23 cellular contexts compared by ENCODE assay signal in the genomic region with DNA sequence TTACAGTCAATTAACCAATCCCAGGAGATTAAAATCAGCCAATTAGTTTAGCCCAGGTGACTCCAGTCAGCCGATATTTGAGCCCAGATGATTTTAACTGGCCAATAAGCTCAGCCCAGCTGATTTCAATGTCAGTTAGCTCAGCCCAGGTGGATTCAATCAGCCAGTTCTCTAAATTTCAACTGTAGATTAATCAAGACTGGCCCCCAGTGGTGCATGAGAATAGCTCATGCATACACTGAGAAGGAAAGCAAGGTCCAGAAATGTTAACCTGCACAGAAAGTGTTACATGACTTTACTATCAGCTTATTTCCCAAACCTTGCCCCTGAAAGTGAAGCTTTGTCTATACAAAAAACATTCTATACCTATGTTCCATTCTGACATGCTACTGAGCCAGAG. TPM values are rescaled to one million over a fixed set of nuclear protein-coding genes. Genes with fewer than 3 reads are reported as not detected.
DNase-seq lines count a peak whose midpoint lies in the region; ATAC-seq and TF ChIP-seq lines count a peak whose summit lies in the region.
"Had no signal": no experiment of that assay in that cellular context is flagged by ENCODE, and none has a peak within 500 bp of the region (broad histone marks: within the 10 kb centered on the region; RNA-seq: fewer than 3 reads in every experiment).

No MANE protein-coding gene starts in this region.

- no peak overlapping the region for H3K27ac Mint-ChIP-seq in activated CD4-positive, alpha-beta memory T cell treated with anti-CD3 and anti-CD28 coated beads, Interleukin-2, amount 10 ng/mL, durations not matched to agents 7 days and 5 days
- H3K27ac Mint-ChIP-seq: activated CD8-positive, alpha-beta memory T cell treated with anti-CD3 and anti-CD28 coated beads, Interleukin-2, amount 10 ng/mL, durations not matched to agents 7 days and 5 days; activated naive CD4-positive, alpha-beta T cell treated with anti-CD3 and anti-CD28 coated beads, Interleukin-2, amount 50 U/mL, for 24 hours; nephron had no signal

- H3K4me1 ChIP-seq in mammary epithelial cell (ENCODE audit: insufficient read depth, low read length) (no peaks in the 10 kb centered on the region), OCI-LY1 (ENCODE audit: insufficient read depth, low read length, severe bottlenecking) (no peaks in the 10 kb centered on the region)
- H3K4me1 ChIP-seq: left ventricle myocardium inferior, upper lobe of left lung had no signal

- H3K9me2 ChIP-seq in OCI-LY1 (ENCODE audit: low read depth, low read length) = no peaks in the 10 kb centered on the region

- dilution Hi-C loops in mammary epithelial cell (cut with HindIII; ENCODE audit: low sequenced_read_pairs) = no loop called here

- H3K27me3 Mint-ChIP-seq in activated CD4-positive, alpha-beta memory T cell treated with anti-CD3 and anti-CD28 coated beads, Interleukin-2, amount 10 ng/mL, durations not matched to agents 7 days and 5 days = no peaks in the 10 kb centered on the region
- H3K27me3 Mint-ChIP-seq: activated CD8-positive, alpha-beta memory T cell treated with anti-CD3 and anti-CD28 coated beads, Interleukin-2, amount 10 ng/mL, durations not matched to agents 7 days and 5 days had no signal

- TF ChIP-seq CTCF in mammary epithelial cell (conservative IDR thresholded peaks at IDR 0.05 in 1 of 2, IDR thresholded peaks at IDR 0.05 in 1 of 2; ENCODE audit: extremely low read depth in 1 of 2, insufficient read depth in 1 of 2, low read depth in 1 of 2, low read length in 2 of 2) (peak in 1 of 2 donors; percentile 32), OCI-LY1 (IDR thresholded peaks at IDR 0.05; ENCODE audit: low read length) (peak; percentile 27; the same call in 1 of the 2 replicates), epithelial cell of proximal tubule (conservative IDR thresholded peaks at IDR 0.05; ENCODE audit: low read depth, low read length) (peak; percentile 30)

- H3K4me2 ChIP-seq in mammary epithelial cell (ENCODE audit: insufficient read depth, low read depth, low read length) (no peak overlapping the region), OCI-LY1 (ENCODE audit: low read length) (no peak overlapping the region)

- no peaks in the 10 kb centered on the region for H4K20me1 ChIP-seq in mammary epithelial cell (ENCODE audit: insufficient read depth, low read length)
- no peaks in the 10 kb centered on the region for H4K20me1 ChIP-seq in OCI-LY1 (ENCODE audit: insufficient read depth, low read length)

- H3K27ac ChIP-seq in mammary epithelial cell (ENCODE audit: insufficient read depth, low read depth, low read length) = no peak overlapping the region
- H3K27ac ChIP-seq in OCI-LY1 (ENCODE audit: low read depth, low read length, poor library complexity, severe bottlenecking) = no peak overlapping the region
- H3K27ac ChIP-seq: dorsolateral prefrontal cortex, left ventricle myocardium inferior, upper lobe of left lung had no signal

- no peaks in the 10 kb centered on the region for H3K27me3 ChIP-seq in mammary epithelial cell (ENCODE audit: insufficient read depth, low read length)
- no peaks in the 10 kb centered on the region for H3K27me3 ChIP-seq in OCI-LY1 (ENCODE audit: insufficient read depth, low read length)
- H3K27me3 ChIP-seq: dorsolateral prefrontal cortex, upper lobe of left lung had no signal

- H3K9me3 Mint-ChIP-seq in activated CD4-positive, alpha-beta memory T cell treated with anti-CD3 and anti-CD28 coated beads, Interleukin-2, amount 10 ng/mL, durations not matched to agents 7 days and 5 days = peaks cover 34% of the 10 kb centered on the region

- H3K36me3 ChIP-seq in mammary epithelial cell (ENCODE audit: insufficient read depth, low read length) (no peaks in the 10 kb centered on the region), OCI-LY1 (ENCODE audit: insufficient read depth, low read length) (no peaks in the 10 kb centered on the region)
- H3K36me3 ChIP-seq: upper lobe of left lung had no signal

- H3K4me3 ChIP-seq in mammary epithelial cell (replicated peaks in 1 of 3; ENCODE audit: insufficient read depth in 1 of 3, low read depth in 2 of 3, low read length in 3 of 3) (no peak overlapping the region), OCI-LY1 (ENCODE audit: low read depth, low read length, poor library complexity, severe bottlenecking) (no peak overlapping the region), epithelial cell of proximal tubule (ENCODE audit: low read depth, low read length) (no peak overlapping the region)
- H3K4me3 ChIP-seq: dorsolateral prefrontal cortex, K562, left ventricle myocardium inferior, upper lobe of left lung had no signal

- in situ Hi-C loops in T47D (cut with HindIII; ENCODE audit: low pct_unique_long_range_greater_than_20kb, low sequenced_read_pairs) = no loop called here
- in situ Hi-C loops in mammary epithelial cell (cut with MboI; ENCODE audit: low sequenced_read_pairs in 2 of 2) = no loop called here

- POLR2A ChIA-PET in activated CD4-positive, alpha-beta memory T cell treated with anti-CD3 and anti-CD28 coated beads, Interleukin-2, amount 10 ng/mL, durations not matched to agents 7 days and 5 days (lab: Charles Lee) = no interaction called here

- H3F3A ChIP-seq in OCI-LY1 (ENCODE audit: insufficient read depth, low read length) = no peaks in the 10 kb centered on the region

- ATAC-seq in HG02798 (IDR thresholded peaks at IDR 0.05; ENCODE audit: poor library complexity, unreplicated experiment) (no peak), GM19035 (IDR thresholded peaks at IDR 0.05; ENCODE audit: unreplicated experiment) (no peak)
- ATAC-seq: activated CD8-positive, alpha-beta memory T cell treated with anti-CD3 and anti-CD28 coated beads, Interleukin-2, amount 10 ng/mL, durations not matched to agents 7 days and 5 days; K562 had no signal

- 30% methylated on average over 1 of the region's 1 CpG for WGBS in mammary epithelial cell (ENCODE audit: low coverage, missing lambda C conversion rate)

- DNase-seq in T47D (ENCODE audit: low read depth in 1 of 2, low spot score in 1 of 2) = peak; percentile 4 to 34
- DNase-seq in mammary epithelial cell = no peak
- no peak for DNase-seq in epithelial cell of proximal tubule (ENCODE audit: low read depth)
- DNase-seq in NCI-H1092 treated with DMSO at 0.1 percent for 48 hours (lab: John Stamatoyannopoulos, UW) = no peak
- DNase-seq in activated CD4-positive, alpha-beta memory T cell treated with anti-CD3 and anti-CD28 coated beads, Interleukin-2, amount 10 ng/mL, durations not matched to agents 7 days and 5 days = no peak
- DNase-seq: ACHN; activated CD4-positive, alpha-beta T cell treated with anti-CD3 and anti-CD28 coated beads for 4 hours; activated CD8-positive, alpha-beta memory T cell treated with anti-CD3 and anti-CD28 coated beads, Interleukin-2, amount 10 ng/mL, durations not matched to agents 7 days and 5 days; anterior cingulate cortex; C1 segment of cervical spinal cord; caudate nucleus; DMS153; dorsolateral prefrontal cortex; HCEC 1CT; left ventricle myocardium inferior; NCI-H1930; upper lobe of left lung had no signal

- H3K9ac ChIP-seq in mammary epithelial cell (ENCODE audit: insufficient read depth, low read length) (no peak overlapping the region), OCI-LY1 (ENCODE audit: low read length) (no peak overlapping the region)

- H3K4me3 Mint-ChIP-seq in activated CD4-positive, alpha-beta memory T cell treated with anti-CD3 and anti-CD28 coated beads, Interleukin-2, amount 10 ng/mL, durations not matched to agents 7 days and 5 days = no peak overlapping the region
- H3K4me3 Mint-ChIP-seq: activated CD8-positive, alpha-beta memory T cell treated with anti-CD3 and anti-CD28 coated beads, Interleukin-2, amount 10 ng/mL, durations not matched to agents 7 days and 5 days; activated naive CD4-positive, alpha-beta T cell treated with anti-CD3 and anti-CD28 coated beads, Interleukin-2, amount 50 U/mL, for 24 hours; nephron had no signal

- CTCF ChIA-PET in mammary epithelial cell (lab: Charles Lee; ENCODE audit: low non-redundant PET) = no interaction called here
- CTCF ChIA-PET in activated CD4-positive, alpha-beta memory T cell treated with anti-CD3 and anti-CD28 coated beads, Interleukin-2, amount 10 ng/mL, durations not matched to agents 7 days and 5 days (lab: Charles Lee) = no interaction called here

- H2AFZ ChIP-seq in mammary epithelial cell (ENCODE audit: low read depth, low read length) = no peak overlapping the region
- H2AFZ ChIP-seq in OCI-LY1 (ENCODE audit: low read length) = no peak overlapping the region

- no peaks in the 10 kb centered on the region for H3K79me2 ChIP-seq in mammary epithelial cell (ENCODE audit: insufficient read depth, low read length)
- no peaks in the 10 kb centered on the region for H3K79me2 ChIP-seq in OCI-LY1 (ENCODE audit: insufficient read depth, low read length)

- H3K36me3 Mint-ChIP-seq in activated CD4-positive, alpha-beta memory T cell treated with anti-CD3 and anti-CD28 coated beads, Interleukin-2, amount 10 ng/mL, durations not matched to agents 7 days and 5 days (ENCODE audit: low read depth) = no peaks in the 10 kb centered on the region
- H3K36me3 Mint-ChIP-seq: activated naive CD4-positive, alpha-beta T cell treated with anti-CD3 and anti-CD28 coated beads, Interleukin-2, amount 50 U/mL, for 24 hours had no signal

- no peaks in the 10 kb centered on the region for H3K4me1 Mint-ChIP-seq in activated CD4-positive, alpha-beta memory T cell treated with anti-CD3 and anti-CD28 coated beads, Interleukin-2, amount 10 ng/mL, durations not matched to agents 7 days and 5 days
- H3K4me1 Mint-ChIP-seq: activated CD8-positive, alpha-beta memory T cell treated with anti-CD3 and anti-CD28 coated beads, Interleukin-2, amount 10 ng/mL, durations not matched to agents 7 days and 5 days; activated naive CD4-positive, alpha-beta T cell treated with anti-CD3 and anti-CD28 coated beads, Interleukin-2, amount 50 U/mL, for 24 hours; nephron had no signal

- H3K9me3 ChIP-seq in mammary epithelial cell (replicated peaks; ENCODE audit: insufficient read depth, low read length) (peaks cover 27% of the 10 kb centered on the region), OCI-LY1 (ENCODE audit: low read length) (no peaks in the 10 kb centered on the region)

- intact Hi-C loops in mammary epithelial cell (cut with micrococcal nuclease) = no loop called here

- BruUV-seq in mammary epithelial cell (replicated peaks; lab: Mats Ljungman, UMichigan) = no TSS peak

RNA-seq across cellular contexts. Expression of gene ZNF724, which starts 55.4 kb away (rescaled TPM):
- 10 to 100 TPM in 1 of 2 donors, 1 to 10 TPM in 1; 8.3 to 10.3 TPM for total RNA-seq in mammary epithelial cell
- polyA plus RNA-seq in mammary epithelial cell = 4.0 TPM
- 17.9 TPM for polyA minus RNA-seq in mammary epithelial cell
- 17.9 and 22.9 TPM in 2 replicates for total RNA-seq in epithelial cell of proximal tubule
- total RNA-seq in activated CD4-positive, alpha-beta memory T cell treated with anti-CD3 and anti-CD28 coated beads, Interleukin-2, amount 10 ng/mL, durations not matched to agents 7 days and 5 days = 10 to 100 TPM; 10.5 to 10.9 TPM

Comparison
In these comparisons a context has a peak if more than half of its experiments do, and no peak if none do; other contexts are left out.
1. DNase-seq: peak in T47D (2 of 2); none in mammary epithelial cell (single experiment), epithelial cell of proximal tubule (single experiment), NCI-H1092 treated with DMSO at 0.1 percent for 48 hours (single experiment) and activated CD4-positive, alpha-beta memory T cell treated with anti-CD3 and anti-CD28 coated beads, Interleukin-2, amount 10 ng/mL, durations not matched to agents 7 days and 5 days (single experiment).